17 cellular contexts compared by ENCODE assay signal in genomic region chr5:75367401-75367800, GRCh38. TPM values are rescaled to one million over a fixed set of nuclear protein-coding genes. Genes with fewer than 3 reads are reported as not detected.
A peak's percentile ranks its signal among the peaks of the same experiment; 100 is the strongest.
DNase-seq lines count a peak whose midpoint lies in the region; ATAC-seq, FAIRE-seq and TF ChIP-seq lines count a peak whose summit lies in the region.
"Had no signal": no experiment of that assay in that cellular context is flagged by ENCODE, and none has a peak within 500 bp of the region (broad histone marks: within the 10 kb centered on the region; RNA-seq: fewer than 3 reads in every experiment).

No MANE protein-coding gene starts in this region.

- no peak overlapping the region for H3K27ac ChIP-seq in IMR-90 (ENCODE audit: insufficient read depth, low read length)
- H3K27ac ChIP-seq in endothelial cell of umbilical vein (ENCODE audit: insufficient read depth, low read depth, low read length), result no peak overlapping the region
- H3K27ac ChIP-seq in neural progenitor cell, result no peak overlapping the region
- no peak overlapping the region for H3K27ac ChIP-seq in coronary artery
- H3K27ac ChIP-seq: PC-9, testis had no signal

- H4K8ac ChIP-seq in IMR-90 (ENCODE audit: low read depth in 2 of 2, low read length in 2 of 2), result no peak overlapping the region

- H3K36me3 ChIP-seq in IMR-90 (ENCODE audit: control insufficient read depth, insufficient read depth, low read length) (peaks cover 1% of the 10 kb centered on the region; the same call in 1 of the 2 replicates), endothelial cell of umbilical vein (ENCODE audit: control insufficient read depth in 2 of 2, extremely low read depth in 1 of 2, insufficient read depth in 2 of 2, low read length in 2 of 2) (peaks cover 2% of the 10 kb centered on the region in 2 experiments), neural progenitor cell (no peaks in the 10 kb centered on the region)

- H4K91ac ChIP-seq in IMR-90 (ENCODE audit: insufficient read depth, low read depth, low read length), result no peak overlapping the region

- H3K4ac ChIP-seq in IMR-90 (ENCODE audit: low read depth, low read length), result no peak overlapping the region

- no peak overlapping the region for H2BK20ac ChIP-seq in IMR-90 (ENCODE audit: low read depth, low read length)

- no peak overlapping the region for H3K4me2 ChIP-seq in IMR-90 (ENCODE audit: low read depth, low read length)
- no peak overlapping the region for H3K4me2 ChIP-seq in endothelial cell of umbilical vein (ENCODE audit: insufficient read depth, low read length)
- H3K4me2 ChIP-seq in neural progenitor cell, result no peak overlapping the region
- H3K4me2 ChIP-seq: PC-9 had no signal

- intact Hi-C loops in IMR-90 (cut with micrococcal nuclease), result loop anchor here (10.0 kb wide), 1 partner anchor 317 kb away; no protein-coding TSS in a partner anchor
- intact Hi-C loops in endothelial cell of umbilical vein (cut with micrococcal nuclease), result no loop called here

- H3K9me3 Mint-ChIP-seq in activated naive CD8-positive, alpha-beta T cell treated with anti-CD3 and anti-CD28 coated beads, Interleukin-2, amount 50 U/mL, for 24 hours, result no peaks in the 10 kb centered on the region
- no peaks in the 10 kb centered on the region for H3K9me3 Mint-ChIP-seq in activated naive CD8-positive, alpha-beta T cell treated with anti-CD3 and anti-CD28 coated beads for 36 hours
- H3K9me3 Mint-ChIP-seq in neural progenitor cell, result no peaks in the 10 kb centered on the region
- H3K9me3 Mint-ChIP-seq: H9 had no signal

- no peak for ATAC-seq in activated naive CD8-positive, alpha-beta T cell treated with anti-CD3 and anti-CD28 coated beads, Interleukin-2, amount 50 U/mL, for 24 hours
- peak; percentile 48 for ATAC-seq in IMR-90 (ENCODE audit: low read depth)

- H3K18ac ChIP-seq in IMR-90 (ENCODE audit: low read depth, low read length), result no peak overlapping the region

- H3K4me1 ChIP-seq in IMR-90 (ENCODE audit: control insufficient read depth, insufficient read depth, low read length) (peaks cover 5% of the 10 kb centered on the region), endothelial cell of umbilical vein (ENCODE audit: control insufficient read depth, extremely low read depth, insufficient read depth, low read length) (peaks cover 12% of the 10 kb centered on the region), neural progenitor cell (peaks cover 9% of the 10 kb centered on the region)
- H3K4me1 ChIP-seq: testis had no signal

- no peak overlapping the region for H2BK120ac ChIP-seq in IMR-90 (ENCODE audit: low read depth, low read length)

- POLR2A ChIA-PET in IMR-90 (lab: Charles Lee; ENCODE audit: unreplicated experiment), result no interaction called here
- POLR2A ChIA-PET in endothelial cell of umbilical vein (lab: Charles Lee), result no interaction called here

- no peak overlapping the region for H2BK5ac ChIP-seq in IMR-90 (ENCODE audit: low read depth, low read length, poor library complexity, severe bottlenecking)

- TF ChIP-seq POLR2A in IMR-90 (IDR thresholded peaks at IDR 0.05; ENCODE audit: low read depth, low read length), result no peak
- no peak for TF ChIP-seq POLR2A in endothelial cell of umbilical vein (IDR thresholded peaks at IDR 0.05; ENCODE audit: low read depth, low read length)

- H3K9me3 ChIP-seq in IMR-90 (ENCODE audit: control insufficient read depth, insufficient read depth, low read length) (no peaks in the 10 kb centered on the region), endothelial cell of umbilical vein (replicated peaks; ENCODE audit: control insufficient read depth, insufficient read depth, low read length) (no peaks in the 10 kb centered on the region), neural progenitor cell (ENCODE audit: low read depth) (no peaks in the 10 kb centered on the region)
- H3K9me3 ChIP-seq: testis had no signal

- H2AK5ac ChIP-seq in IMR-90 (ENCODE audit: low read depth, low read length), result no peak overlapping the region

- no peak overlapping the region for H2AK9ac ChIP-seq in IMR-90 (replicated peaks; ENCODE audit: low read depth, low read length, poor library complexity)

- H3K4me3 ChIP-seq in IMR-90 (ENCODE audit: insufficient read depth, low read depth, low read length) (no peak overlapping the region), endothelial cell of umbilical vein (replicated peaks in 1 of 3; ENCODE audit: insufficient read depth in 1 of 3, low read depth in 1 of 3, low read length in 3 of 3) (no peak overlapping the region), neural progenitor cell (no peak overlapping the region), coronary artery (no peak overlapping the region)
- H3K4me3 ChIP-seq: PC-9, testis had no signal

- no peaks in the 10 kb centered on the region for H3K27me3 Mint-ChIP-seq in activated naive CD8-positive, alpha-beta T cell treated with anti-CD3 and anti-CD28 coated beads, Interleukin-2, amount 50 U/mL, for 24 hours
- no peaks in the 10 kb centered on the region for H3K27me3 Mint-ChIP-seq in activated naive CD8-positive, alpha-beta T cell treated with anti-CD3 and anti-CD28 coated beads for 36 hours
- peaks cover 8% of the 10 kb centered on the region for H3K27me3 Mint-ChIP-seq in neural progenitor cell (ENCODE audit: insufficient read depth, low read depth)

- no peak overlapping the region for H3K9ac ChIP-seq in IMR-90 (ENCODE audit: low read depth, low read length)
- no peak overlapping the region for H3K9ac ChIP-seq in endothelial cell of umbilical vein (replicated peaks; ENCODE audit: extremely low read depth, insufficient read depth, low read length)
- no peak overlapping the region for H3K9ac ChIP-seq in neural progenitor cell

- H3K23ac ChIP-seq in IMR-90 (ENCODE audit: low read depth, low read length), result no peak overlapping the region

- no peaks in the 10 kb centered on the region for H3K27me3 ChIP-seq in IMR-90 (ENCODE audit: control insufficient read depth, insufficient read depth, low read length)
- no peaks in the 10 kb centered on the region for H3K27me3 ChIP-seq in endothelial cell of umbilical vein (ENCODE audit: control insufficient read depth in 2 of 2, insufficient read depth in 2 of 2, low read length in 2 of 2)
- H3K27me3 ChIP-seq in neural progenitor cell, result no peaks in the 10 kb centered on the region
- H3K27me3 ChIP-seq: testis had no signal

- BruUV-seq in IMR-90 (replicated peaks; lab: Mats Ljungman, UMichigan) (no TSS peak), endothelial cell of umbilical vein (replicated peaks; lab: Mats Ljungman, UMichigan) (no TSS peak)

- H3K79me2 ChIP-seq in endothelial cell of umbilical vein (ENCODE audit: control insufficient read depth, insufficient read depth, low read length) (no peaks in the 10 kb centered on the region), neural progenitor cell (ENCODE audit: low read depth) (no peaks in the 10 kb centered on the region)

- H4K20me1 ChIP-seq in IMR-90 (ENCODE audit: insufficient read depth, low read length) (no peaks in the 10 kb centered on the region), endothelial cell of umbilical vein (replicated peaks; ENCODE audit: control insufficient read depth, extremely low read depth, insufficient read depth, low read length) (no peaks in the 10 kb centered on the region), neural progenitor cell (ENCODE audit: low read depth) (peaks cover 7% of the 10 kb centered on the region)

- no peak overlapping the region for H3K4me3 Mint-ChIP-seq in activated naive CD8-positive, alpha-beta T cell treated with anti-CD3 and anti-CD28 coated beads, Interleukin-2, amount 50 U/mL, for 24 hours
- H3K4me3 Mint-ChIP-seq in activated naive CD8-positive, alpha-beta T cell treated with anti-CD3 and anti-CD28 coated beads for 36 hours, result no peak overlapping the region
- H3K4me3 Mint-ChIP-seq in neural progenitor cell, result no peak overlapping the region
- H3K4me3 Mint-ChIP-seq: H9 had no signal

- dilution Hi-C loops in IMR-90 (cut with HindIII; ENCODE audit: low sequenced_read_pairs, unreplicated experiment) (no loop called here), endothelial cell of umbilical vein (cut with MboI; ENCODE audit: extremely low pct_ligation_motif_present, low sequenced_read_pairs) (no loop called here)

- H3K14ac ChIP-seq in IMR-90 (replicated peaks; ENCODE audit: low read depth, low read length), result no peak overlapping the region

- peak; percentile 72 for FAIRE-seq in endothelial cell of umbilical vein (lab: Jason Lieb, UNC)
- FAIRE-seq: frontal cortex had no signal

- no peak overlapping the region for H2BK15ac ChIP-seq in IMR-90 (ENCODE audit: low read depth, low read length)

- H3K56ac ChIP-seq in IMR-90 (ENCODE audit: extremely low read depth, insufficient read depth, low read length), result no peak overlapping the region

- H2AFZ ChIP-seq in IMR-90 (replicated peaks; ENCODE audit: low read length, poor library complexity), result no peak overlapping the region
- H2AFZ ChIP-seq in endothelial cell of umbilical vein (ENCODE audit: low read depth, low read length), result no peak overlapping the region
- no peak overlapping the region for H2AFZ ChIP-seq in neural progenitor cell (replicated peaks)
- H2AFZ ChIP-seq: PC-9 had no signal

- H3K36me3 Mint-ChIP-seq in activated naive CD8-positive, alpha-beta T cell treated with anti-CD3 and anti-CD28 coated beads, Interleukin-2, amount 50 U/mL, for 24 hours (ENCODE audit: low read depth), result peaks cover 5% of the 10 kb centered on the region
- H3K36me3 Mint-ChIP-seq in activated naive CD8-positive, alpha-beta T cell treated with anti-CD3 and anti-CD28 coated beads for 36 hours, result peaks cover 7% of the 10 kb centered on the region
- H3K36me3 Mint-ChIP-seq in neural progenitor cell, result peaks cover 6% of the 10 kb centered on the region

- TF ChIP-seq CTCF in IMR-90 (conservative IDR thresholded peaks at IDR 0.05; ENCODE audit: low read depth, low read length), result no peak
- no peak for TF ChIP-seq CTCF in endothelial cell of umbilical vein (IDR thresholded peaks at IDR 0.05; ENCODE audit: extremely low read depth in 1 of 2, insufficient read depth in 1 of 2, low read depth in 1 of 2, low read length in 2 of 2)
- no peak for TF ChIP-seq CTCF in neural progenitor cell (IDR thresholded peaks at IDR 0.05)
- no peak for TF ChIP-seq CTCF in coronary artery (IDR thresholded peaks at IDR 0.05)

- H3F3A ChIP-seq in neural progenitor cell (ENCODE audit: low read depth), result peaks cover 32% of the 10 kb centered on the region

- DNase-seq in activated naive CD8-positive, alpha-beta T cell treated with anti-CD3 and anti-CD28 coated beads, Interleukin-2, amount 50 U/mL, for 24 hours, result no peak
- DNase-seq in activated naive CD8-positive, alpha-beta T cell treated with anti-CD3 and anti-CD28 coated beads for 36 hours, result no peak
- DNase-seq in IMR-90 (peak; percentile 67), endothelial cell of umbilical vein (ENCODE audit: low read depth, low spot score) (peak; percentile 32), neural progenitor cell (ENCODE audit: low spot score) (no peak), COLO668 (lab: John Stamatoyannopoulos, UW; ENCODE audit: unreplicated experiment) (no peak), T-helper 9 cell (no peak), coronary artery (ENCODE audit: low spot score) (no peak)
- DNase-seq: activated naive CD4-positive, alpha-beta T cell; effector CD4-positive, alpha-beta T cell; H9; KG1; NCI-H1694; NCI-H524 treated with DMSO at 0.1 percent for 48 hours; PC-9; testis had no signal

- H3K9me1 ChIP-seq in IMR-90 (ENCODE audit: insufficient read depth, low read length) (no peaks in the 10 kb centered on the region; the same call in 1 of the 2 replicates), endothelial cell of umbilical vein (replicated peaks; ENCODE audit: control insufficient read depth, extremely low read depth, insufficient read depth, low read length) (no peaks in the 10 kb centered on the region)

- peaks cover 5% of the 10 kb centered on the region for H3K4me1 Mint-ChIP-seq in activated naive CD8-positive, alpha-beta T cell treated with anti-CD3 and anti-CD28 coated beads, Interleukin-2, amount 50 U/mL, for 24 hours
- peaks cover 4% of the 10 kb centered on the region for H3K4me1 Mint-ChIP-seq in activated naive CD8-positive, alpha-beta T cell treated with anti-CD3 and anti-CD28 coated beads for 36 hours
- peaks cover 23% of the 10 kb centered on the region for H3K4me1 Mint-ChIP-seq in neural progenitor cell

- no peak overlapping the region for H4K5ac ChIP-seq in IMR-90 (ENCODE audit: low read depth, low read length)

- TF ChIP-seq RAD21 in IMR-90 (IDR thresholded peaks at IDR 0.05; ENCODE audit: low read length), result no peak

- H3K27ac Mint-ChIP-seq in activated naive CD8-positive, alpha-beta T cell treated with anti-CD3 and anti-CD28 coated beads, Interleukin-2, amount 50 U/mL, for 24 hours, result peak overlapping the region; percentile 39
- no peak overlapping the region for H3K27ac Mint-ChIP-seq in activated naive CD8-positive, alpha-beta T cell treated with anti-CD3 and anti-CD28 coated beads for 36 hours
- H3K27ac Mint-ChIP-seq in neural progenitor cell, result no peak overlapping the region
- H3K27ac Mint-ChIP-seq: H9 had no signal

- in situ Hi-C loops in IMR-90 (cut with MboI; ENCODE audit: low sequenced_read_pairs), result loop anchor here (25.0 kb wide), 1 partner anchor 605 kb away; the partner anchor contains the start of genes GFM2 and NSA2

- no peaks in the 10 kb centered on the region for H3K79me1 ChIP-seq in IMR-90 (ENCODE audit: low read depth in 1 of 2, low read length in 2 of 2)

- CTCF ChIA-PET in IMR-90 (lab: Yijun Ruan, JAX), result no interaction called here
- CTCF ChIA-PET in endothelial cell of umbilical vein (lab: Charles Lee), result interaction anchor here (0.8 to 1.1 kb wide), 2 partner anchors 17 to 314 kb away, joined by 3 read pairs; no protein-coding TSS in a partner anchor

RNA-seq across cellular contexts. Expression of gene HMGCR, which starts 30.4 kb away (rescaled TPM):
- total RNA-seq in activated naive CD8-positive, alpha-beta T cell treated with anti-CD3 and anti-CD28 coated beads for 36 hours, result 10 to 100 TPM; 48.1 to 48.3 TPM
- total RNA-seq in IMR-90 (2012; rRNA removed) (48.6 and 89.7 TPM in 2 replicates), endothelial cell of umbilical vein (104 and 128 TPM in 2 replicates), neural progenitor cell (ENCODE audit: low replicate concordance) (227 and 248 TPM in 2 replicates)
- polyA plus RNA-seq in IMR-90 (2012; rRNA removed) (18.1 and 23.3 TPM in 2 replicates), endothelial cell of umbilical vein (23.8 and 39.6 TPM in 2 replicates)
- polyA plus RNA-seq in IMR-90 (2012; cell fraction: cytosol; rRNA removed), result 2.6 and 4.2 TPM in 2 replicates
- polyA plus RNA-seq in IMR-90 (2012; cell fraction: nucleus; rRNA removed; ENCODE audit: low replicate concordance), result 13.9 and 63.4 TPM in 2 replicates
- 22.7 and 22.9 TPM in 2 replicates for polyA plus RNA-seq in endothelial cell of umbilical vein (2011; cell fraction: cytosol; rRNA removed)
- 54.8 and 56.7 TPM in 2 replicates for polyA plus RNA-seq in endothelial cell of umbilical vein (2011; cell fraction: nucleus; rRNA removed)
- polyA plus RNA-seq in endothelial cell of umbilical vein (2012), result 32.1 and 48.0 TPM in 2 replicates
- 134 and 181 TPM in 2 replicates for polyA minus RNA-seq in endothelial cell of umbilical vein
- polyA minus RNA-seq in endothelial cell of umbilical vein (2011; cell fraction: cytosol; rRNA and poly(A)+ RNA removed), result 25.8 TPM
- 51.3 and 88.1 TPM in 2 replicates for polyA minus RNA-seq in endothelial cell of umbilical vein (2011; cell fraction: nucleus; rRNA and poly(A)+ RNA removed)

Comparison
In these comparisons a context has a peak if more than half of its experiments do, and no peak if none do; other contexts are left out.
1. DNase-seq: peak in IMR-90 (single experiment) and endothelial cell of umbilical vein (single experiment); none in activated naive CD8-positive, alpha-beta T cell treated with anti-CD3 and anti-CD28 coated beads, Interleukin-2, amount 50 U/mL, for 24 hours (single experiment), activated naive CD8-positive, alpha-beta T cell treated with anti-CD3 and anti-CD28 coated beads for 36 hours (single experiment), neural progenitor cell (single experiment), COLO668 (single experiment), T-helper 9 cell (single experiment) and coronary artery (single experiment).